Comparison of ENCODE assay signal across 8 cellular contexts in genomic region chr16:68396481-68396880, GRCh38. TPM values are rescaled to one million over a fixed set of nuclear protein-coding genes. Genes with fewer than 3 reads are reported as not detected.
DNase-seq lines count a peak whose midpoint lies in the region; ATAC-seq and TF ChIP-seq lines count a peak whose summit lies in the region.

No MANE protein-coding gene starts in this region.

- no peaks in the 10 kb centered on the region for H3K36me3 Mint-ChIP-seq in CD8-positive, alpha-beta memory T cell
- H3K36me3 Mint-ChIP-seq in activated B cell treated with CpG ODN at 0.5 μM for 24 hours (ENCODE audit: low read depth), result no peaks in the 10 kb centered on the region

- POLR2A ChIA-PET in CD8-positive, alpha-beta memory T cell (lab: Charles Lee), result interaction anchor here (1.0 kb wide), 1 partner anchor 22 kb away, joined by 3 read pairs; no protein-coding TSS in a partner anchor
- POLR2A ChIA-PET in HEK293 (lab: Yijun Ruan, JAX) (no interaction called here), activated B cell treated with CpG ODN at 0.5 μM for 24 hours (lab: Charles Lee) (no interaction called here)

- peak overlapping the region in 1 of 7 donors; percentile 36 for H3K4me3 Mint-ChIP-seq in CD8-positive, alpha-beta memory T cell
- H3K4me3 Mint-ChIP-seq in activated B cell treated with CpG ODN at 0.5 μM for 24 hours, result no peak overlapping the region

- intact Hi-C loops in activated B cell treated with CpG ODN at 0.5 μM for 24 hours (cut with micrococcal nuclease) (no loop called here), dorsolateral prefrontal cortex (cut with DNase I) (loop anchor here in 1 of 2 donors (5.0 kb wide), 1 partner anchor 116 kb away; no protein-coding TSS in a partner anchor)

- DNase-seq in CD8-positive, alpha-beta memory T cell, result peak; percentile 26 to 75 (median 53)
- DNase-seq in activated B cell treated with CpG ODN at 0.5 μM for 24 hours (no peak), dorsolateral prefrontal cortex (no peak), non-pigmented ciliary epithelial cell (ENCODE audit: low read depth) (peak; percentile 27), hippocampal formation (lab: John Stamatoyannopoulos, UW) (no peak), NCI-H128 (lab: John Stamatoyannopoulos, UW; ENCODE audit: unreplicated experiment) (no peak)

- CTCF ChIA-PET in CD8-positive, alpha-beta memory T cell (lab: Charles Lee), result interaction anchor here (0.7 to 5.9 kb wide), 28 partner anchors 10 to 125 kb away, joined by 3 to 91 read pairs (median 4); partner anchors contain the start of gene SMPD3
- CTCF ChIA-PET in HEK293 (lab: Yijun Ruan, JAX) (interaction anchor here (0.6 to 3.2 kb wide), 14 partner anchors 9 to 229 kb away, joined by 3 to 9 read pairs (median 4); no protein-coding TSS in a partner anchor), activated B cell treated with CpG ODN at 0.5 μM for 24 hours (lab: Charles Lee) (interaction anchor here (1.0 to 4.2 kb wide), 10 partner anchors 12 to 122 kb away, joined by 3 to 24 read pairs (median 4); no protein-coding TSS in a partner anchor)

- H3K27me3 Mint-ChIP-seq in CD8-positive, alpha-beta memory T cell, result peaks cover 0 to 2% of the 10 kb centered on the region in 2 donors
- H3K27me3 Mint-ChIP-seq in activated B cell treated with CpG ODN at 0.5 μM for 24 hours, result no peaks in the 10 kb centered on the region

- H3K27ac Mint-ChIP-seq in CD8-positive, alpha-beta memory T cell, result peak overlapping the region in 5 of 8 donors; percentile 14 to 76 (median 38)
- no peak overlapping the region for H3K27ac Mint-ChIP-seq in activated B cell treated with CpG ODN at 0.5 μM for 24 hours

- no peaks in the 10 kb centered on the region for H3K27me3 ChIP-seq in CD8-positive, alpha-beta memory T cell (ENCODE audit: insufficient read depth, low read length, poor library complexity, severe bottlenecking)
- no peaks in the 10 kb centered on the region for H3K27me3 ChIP-seq in dorsolateral prefrontal cortex

- H3K27ac ChIP-seq in CD8-positive, alpha-beta memory T cell (ENCODE audit: low read depth, low read length), result no peak overlapping the region
- H3K27ac ChIP-seq in HEK293 (ENCODE audit: extremely low read depth, low read depth, low read length), result no peak overlapping the region
- H3K27ac ChIP-seq in dorsolateral prefrontal cortex, result no peak overlapping the region

- peaks cover 12 to 25% (median 17%) of the 10 kb centered on the region in 3 donors for H3K4me1 Mint-ChIP-seq in CD8-positive, alpha-beta memory T cell
- H3K4me1 Mint-ChIP-seq in activated B cell treated with CpG ODN at 0.5 μM for 24 hours, result no peaks in the 10 kb centered on the region

- peak; percentile 50; the same call in 1 of the 2 replicates for TF ChIP-seq CTCF in HEK293 (tag by site-specific recombination; IDR thresholded peaks at IDR 0.05)
- TF ChIP-seq CTCF in activated B cell treated with CpG ODN at 0.5 μM for 24 hours (IDR thresholded peaks at IDR 0.05), result no peak
- peak in 53 of 56 donors; percentile 20 to 70 (median 51) for TF ChIP-seq CTCF in dorsolateral prefrontal cortex (IDR thresholded peaks at IDR 0.05 in 54 of 56, conservative IDR thresholded peaks at IDR 0.05 in 2 of 56; ENCODE audit: low read depth in 1 of 56, partially characterized antibody in 56 of 56)

- no peak overlapping the region for H3K4me3 ChIP-seq in CD8-positive, alpha-beta memory T cell (ENCODE audit: low read length)
- H3K4me3 ChIP-seq in HEK293 (ENCODE audit: low read depth, low read length) (no peak overlapping the region), dorsolateral prefrontal cortex (no peak overlapping the region)

- no peaks in the 10 kb centered on the region for H3K9me3 Mint-ChIP-seq in CD8-positive, alpha-beta memory T cell
- no peaks in the 10 kb centered on the region for H3K9me3 Mint-ChIP-seq in activated B cell treated with CpG ODN at 0.5 μM for 24 hours

- no peaks in the 10 kb centered on the region for H3K36me3 ChIP-seq in CD8-positive, alpha-beta memory T cell (ENCODE audit: insufficient read depth, low read length)
- H3K36me3 ChIP-seq in HEK293 (ENCODE audit: control insufficient read depth in 2 of 2, insufficient read depth in 1 of 2, low read length in 2 of 2), result no peaks in the 10 kb centered on the region

- H3K9me3 ChIP-seq in CD8-positive, alpha-beta memory T cell (ENCODE audit: low read length), result no peaks in the 10 kb centered on the region
- no peaks in the 10 kb centered on the region for H3K9me3 ChIP-seq in HEK293 (ENCODE audit: control insufficient read depth, insufficient read depth, low read depth, low read length)

- H3K4me1 ChIP-seq in CD8-positive, alpha-beta memory T cell (ENCODE audit: insufficient read depth, low read length), result peaks cover 27% of the 10 kb centered on the region
- H3K4me1 ChIP-seq in HEK293 (ENCODE audit: control insufficient read depth, insufficient read depth, low read length), result no peaks in the 10 kb centered on the region

- ATAC-seq in activated B cell treated with CpG ODN at 0.5 μM for 24 hours (ENCODE audit: low read depth) (peak; percentile 49), HG03571 (IDR thresholded peaks at IDR 0.05; ENCODE audit: unreplicated experiment) (no peak)

TF ChIP-seq in HEK293, 187 proteins besides CTCF, POLR2A, EP300 and RAD21:
- peak; percentile 40; the same call in 1 of the 2 replicates for TF ChIP-seq ZIC2 (tag by site-specific recombination; IDR thresholded peaks at IDR 0.05)
- no peak for TF ChIP-seq ZNF24 (tag by site-specific recombination; IDR thresholded peaks at IDR 0.05)

RNA-seq across cellular contexts. Expression of gene SMPD3, which starts 51.8 kb away (rescaled TPM):
- total RNA-seq in CD8-positive, alpha-beta memory T cell, result under 1 TPM; 0.15 to 0.22 TPM
- 1.6 TPM for polyA plus RNA-seq in CD8-positive, alpha-beta memory T cell
- total RNA-seq in activated B cell treated with CpG ODN at 0.5 μM for 24 hours (0.35 and 0.76 TPM in 2 replicates), dorsolateral prefrontal cortex (10 to 100 TPM in 118 of 120 experiments, 1 to 10 TPM in 2; 5.3 to 40.7 (median 21.2) TPM)

Comparison
In these comparisons a context has a peak if more than half of its experiments do, and no peak if none do; other contexts are left out.
1. DNase-seq: peak in CD8-positive, alpha-beta memory T cell (5 of 5) and non-pigmented ciliary epithelial cell (single experiment); none in activated B cell treated with CpG ODN at 0.5 μM for 24 hours (single experiment), dorsolateral prefrontal cortex (0 of 10), hippocampal formation (0 of 2) and NCI-H128 (single experiment).